8 cellular contexts compared by ENCODE assay signal in genomic region chr13:24567593-24567992, GRCh38. TPM values are rescaled to one million over a fixed set of nuclear protein-coding genes. Genes with fewer than 3 reads are reported as not detected.
A peak's percentile ranks its signal among the peaks of the same experiment; 100 is the strongest.
DNase-seq lines count a peak whose midpoint lies in the region; ATAC-seq, FAIRE-seq and TF ChIP-seq lines count a peak whose summit lies in the region.
"Not testable (repeated sequence)": the region's sequence is repeated elsewhere in the genome, so short reads cannot be mapped to it uniquely, and the experiment has no call there.

No MANE protein-coding gene starts in this region.

- H3K4me2 ChIP-seq in HCT116 (ENCODE audit: low read length) (peak overlapping the region; percentile 30; the same call in 1 of the 2 replicates), astrocyte (ENCODE audit: low read length) (peak overlapping the region; percentile 46)

- H3K4me3 ChIP-seq in HCT116 (replicated peaks in 1 of 2; ENCODE audit: low read depth in 1 of 2, low read length in 2 of 2); astrocyte (ENCODE audit: insufficient read depth, low read depth, low read length): not testable (repeated sequence)

- DNase-seq in Calu3 = not testable (repeated sequence)
- DNase-seq in HCT116 (ENCODE audit: low read depth, low spot score) (peak; percentile 42), RKO (ENCODE audit: low spot score) (peak; percentile 14), astrocyte (ENCODE audit: low read depth) (peak; percentile 76), epithelial cell of prostate (ENCODE audit: low read depth, low spot score) (peak; percentile 16), fibroblast of the conjunctiva (ENCODE audit: low read depth) (peak; percentile 16), kidney tubule cell (ENCODE audit: low spot score) (peak; percentile 67), stromal cell of bone marrow (ENCODE audit: low read depth) (peak; percentile 48)

- CTCF ChIA-PET in Calu3 (lab: Charles Lee) = interaction anchor here (0.7 to 0.8 kb wide), 2 partner anchors 228 to 1422 kb away, joined by 3 to 5 read pairs; no protein-coding TSS in a partner anchor
- CTCF ChIA-PET in HCT116 (lab: Charles Lee) = interaction anchor here (1.2 kb wide), 1 partner anchor 13 kb away, joined by 5 read pairs; no protein-coding TSS in a partner anchor

- not testable (repeated sequence) for H3K36me3 ChIP-seq in HCT116 (ENCODE audit: control insufficient read depth in 1 of 2, insufficient read depth in 2 of 2, low read length in 2 of 2); astrocyte (ENCODE audit: insufficient read depth, low read length)

- not testable (repeated sequence) for H3K27me3 ChIP-seq in HCT116 (ENCODE audit: insufficient read depth, low read length); astrocyte (ENCODE audit: insufficient read depth, low read length)

- H2AFZ ChIP-seq in HCT116 (ENCODE audit: low read depth, low read length, poor library complexity, severe bottlenecking) = peak overlapping the region; percentile 37
- H2AFZ ChIP-seq in astrocyte (ENCODE audit: low read depth, low read length) = not testable (repeated sequence)

- not testable (repeated sequence) for H3K27ac ChIP-seq in HCT116 (ENCODE audit: low read depth, low read length); astrocyte (ENCODE audit: low read depth, low read length)
- peak overlapping the region; percentile 7 for H3K27ac ChIP-seq in epithelial cell of prostate

- not testable (repeated sequence) for H3K4me1 Mint-ChIP-seq in Calu3 (ENCODE audit: low read depth, unreplicated experiment); astrocyte (ENCODE audit: low read depth, unreplicated experiment)

- not testable (repeated sequence) for H3K4me3 Mint-ChIP-seq in Calu3 (ENCODE audit: low read depth, unreplicated experiment); astrocyte (ENCODE audit: unreplicated experiment)

- intact Hi-C loops in Calu3 (cut with micrococcal nuclease; ENCODE audit: unreplicated experiment); HCT116 (cut with micrococcal nuclease): not testable (repeated sequence)

- not testable (repeated sequence) for H3K9me3 Mint-ChIP-seq in Calu3 (ENCODE audit: low read depth, unreplicated experiment); astrocyte (ENCODE audit: unreplicated experiment)

- not testable (repeated sequence) for H3K9ac ChIP-seq in HCT116 (ENCODE audit: low read length); astrocyte (ENCODE audit: low read length)

- not testable (repeated sequence) for H3K9me2 ChIP-seq in HCT116 (ENCODE audit: insufficient read depth)

- not testable (repeated sequence) for TF ChIP-seq POLR2A in HCT116 (IDR thresholded peaks at IDR 0.05; ENCODE audit: borderline replicate concordance, extremely low read depth, insufficient read depth, insufficient read length)

- peak; percentile 59 for ATAC-seq in HCT116

- not testable (repeated sequence) for FAIRE-seq in astrocyte (lab: Jason Lieb, UNC)

- H3K79me2 ChIP-seq in HCT116 (ENCODE audit: insufficient read depth, low read length); astrocyte (ENCODE audit: insufficient read depth, low read length): not testable (repeated sequence)

- TF ChIP-seq RAD21 in HCT116 (IDR thresholded peaks at IDR 0.05; ENCODE audit: low read depth) = not testable (repeated sequence)

- not testable (repeated sequence) for H3K27me3 Mint-ChIP-seq in Calu3 (ENCODE audit: unreplicated experiment); astrocyte (ENCODE audit: low read depth, unreplicated experiment)

- not testable (repeated sequence) for BruUV-seq in Calu3 (replicated peaks; lab: Mats Ljungman, UMichigan); HCT116 (replicated peaks; lab: Mats Ljungman, UMichigan)

- H4K20me1 ChIP-seq in HCT116 (ENCODE audit: insufficient read depth); astrocyte (ENCODE audit: insufficient read depth, low read length): not testable (repeated sequence)

- RAD21 ChIA-PET in HCT116 (lab: Charles Lee; ENCODE audit: low non-redundant PET in 1 of 2, low total read pairs in 2 of 2, uncharacterized antibody in 2 of 2, unreplicated experiment in 2 of 2) = not testable (repeated sequence)

- not testable (repeated sequence) for H3K36me3 Mint-ChIP-seq in Calu3 (ENCODE audit: insufficient read depth, unreplicated experiment); astrocyte (ENCODE audit: low read depth, unreplicated experiment)

- peaks cover 0 to 25% of the 10 kb centered on the region in 2 experiments; a peak in 2 of 4 replicates for H3K4me1 ChIP-seq in HCT116 (ENCODE audit: control insufficient read depth in 1 of 2, insufficient read depth in 2 of 2, low read length in 2 of 2)
- H3K4me1 ChIP-seq in astrocyte (ENCODE audit: insufficient read depth, low read length) = not testable (repeated sequence)

- TF ChIP-seq CTCF in Calu3 (IDR thresholded peaks at IDR 0.05; ENCODE audit: unreplicated experiment); HCT116 (IDR thresholded peaks at IDR 0.05 in 2 of 3, conservative IDR thresholded peaks at IDR 0.05 in 1 of 3; ENCODE audit: borderline replicate concordance in 1 of 3, insufficient read depth in 1 of 3, low read depth in 2 of 3, low read length in 2 of 3); astrocyte (IDR thresholded peaks at IDR 0.05; ENCODE audit: insufficient read depth, low read depth, low read length): not testable (repeated sequence)

- peak overlapping the region; percentile 47 for H3K27ac Mint-ChIP-seq in Calu3 (ENCODE audit: unreplicated experiment)
- H3K27ac Mint-ChIP-seq in astrocyte (ENCODE audit: unreplicated experiment) = peak overlapping the region; percentile 81

- POLR2A ChIA-PET in HCT116 (lab: Charles Lee) = not testable (repeated sequence)

- H3K9me3 ChIP-seq in HCT116 (ENCODE audit: control insufficient read depth in 1 of 2, insufficient read depth in 1 of 2, low read depth in 1 of 2, low read length in 2 of 2); astrocyte (ENCODE audit: insufficient read depth, low read depth, low read length): not testable (repeated sequence)

TF ChIP-seq in HCT116, 20 proteins besides CTCF, POLR2A, EP300 and RAD21:
- TF ChIP-seq JUND (IDR thresholded peaks at IDR 0.05) = peak; percentile 58
- TF ChIP-seq CEBPB (IDR thresholded peaks at IDR 0.05; ENCODE audit: low read depth) = peak; percentile 35; the same call in 1 of the 2 replicates
- peak; percentile 67 for TF ChIP-seq FOSL1 (IDR thresholded peaks at IDR 0.05; ENCODE audit: low read depth)

RNA-seq across cellular contexts. Expression of gene PARP4, which starts 55.0 kb away (rescaled TPM):
- total RNA-seq in Calu3 (2022) = 77.6 and 78.3 TPM in 2 replicates
- 76.0 TPM for total RNA-seq in HCT116 (2021; ENCODE audit: unreplicated experiment)
- 39.2 and 53.2 TPM in 2 replicates for polyA plus RNA-seq in HCT116 (2012)
- total RNA-seq in astrocyte = 55.7 and 59.1 TPM in 2 replicates
